In genomic region chr3:196274585-196274984, GRCh38 we compare ENCODE assay signal across 8 cellular contexts. TPM values are rescaled to one million over a fixed set of nuclear protein-coding genes. Genes with fewer than 3 reads are reported as not detected.
DNase-seq lines count a peak whose midpoint lies in the region; ATAC-seq and TF ChIP-seq lines count a peak whose summit lies in the region.

No MANE protein-coding gene starts in this region.

- H3K9me3 Mint-ChIP-seq in CD8-positive, alpha-beta memory T cell, result no peaks in the 10 kb centered on the region

- H3K4me1 ChIP-seq in CD8-positive, alpha-beta memory T cell (ENCODE audit: insufficient read depth, low read length), result peaks cover 30% of the 10 kb centered on the region
- peaks cover 26% of the 10 kb centered on the region for H3K4me1 ChIP-seq in MM.1S (ENCODE audit: low read length)
- H3K4me1 ChIP-seq in testis, result peaks cover 7% of the 10 kb centered on the region
- no peaks in the 10 kb centered on the region; the same call in 1 of the 2 replicates for H3K4me1 ChIP-seq in BE2C

- DNase-seq in CD8-positive, alpha-beta memory T cell, result peak; percentile 17 to 73 (median 45)
- DNase-seq in MM.1S, result peak; percentile 94
- DNase-seq in activated effector memory CD4-positive, alpha-beta T cell treated with Interleukin-2 at 50 U/mL for 16 hours, result peak; percentile 51
- DNase-seq in stimulated activated CD4-positive, alpha-beta T cell treated with anti-CD3 and anti-CD28 coated beads, Interleukin-1b, Interleukin-23, amount 100 ng/mL, for 24 hours (ENCODE audit: low read depth in 4 of 4, low spot score in 1 of 4), result peak in 3 of 4 experiments; percentile 26 to 55 (median 34)
- no peak for DNase-seq in Right ventricle myocardium superior
- no peak for DNase-seq in testis
- DNase-seq in BE2C, result no peak

- H3K27me3 ChIP-seq in CD8-positive, alpha-beta memory T cell (ENCODE audit: insufficient read depth, low read length, poor library complexity, severe bottlenecking), result no peaks in the 10 kb centered on the region
- H3K27me3 ChIP-seq in MM.1S (replicated peaks; ENCODE audit: insufficient read depth, low read length) (no peaks in the 10 kb centered on the region), testis (no peaks in the 10 kb centered on the region), BE2C (no peaks in the 10 kb centered on the region)

- H3K79me2 ChIP-seq in MM.1S (ENCODE audit: low read length), result peaks cover 79% of the 10 kb centered on the region

- H3K4me3 ChIP-seq in CD8-positive, alpha-beta memory T cell (ENCODE audit: low read length), result peak overlapping the region; percentile 36
- H3K4me3 ChIP-seq in MM.1S (ENCODE audit: low read length) (peak overlapping the region; percentile 51), testis (no peak overlapping the region), BE2C (ENCODE audit: low read depth, low read length) (no peak overlapping the region)

- H3F3A ChIP-seq in MM.1S (ENCODE audit: insufficient read depth, low read length), result peaks cover 16% of the 10 kb centered on the region

- peak overlapping the region; percentile 39 for H2AFZ ChIP-seq in MM.1S (ENCODE audit: low read length)

- peak overlapping the region; percentile 57 for H3K27ac ChIP-seq in CD8-positive, alpha-beta memory T cell (ENCODE audit: low read depth, low read length)
- peak overlapping the region; percentile 69 for H3K27ac ChIP-seq in MM.1S (ENCODE audit: low read length)
- H3K27ac ChIP-seq in testis, result no peak overlapping the region

- peaks cover 3 to 16% (median 7%) of the 10 kb centered on the region in 3 donors for H3K36me3 Mint-ChIP-seq in CD8-positive, alpha-beta memory T cell

- peak overlapping the region; percentile 28; the same call in 1 of the 2 replicates for H3K9ac ChIP-seq in MM.1S (ENCODE audit: low read length)

- H3K27ac Mint-ChIP-seq in CD8-positive, alpha-beta memory T cell, result peak overlapping the region; percentile 88 to 99 (median 94)

- peaks cover 4% of the 10 kb centered on the region for H3K36me3 ChIP-seq in CD8-positive, alpha-beta memory T cell (ENCODE audit: insufficient read depth, low read length)
- H3K36me3 ChIP-seq in MM.1S (replicated peaks; ENCODE audit: insufficient read depth, low read length) (0 out of 2 replicates have a peak, but pooled peaks cover 4% of the 10 kb centered on the region), testis (ENCODE audit: low read depth, missing control alignments) (no peaks in the 10 kb centered on the region), BE2C (peaks cover 20% of the 10 kb centered on the region)

- peak; percentile 87 for ATAC-seq in GM21529 (IDR thresholded peaks at IDR 0.05; ENCODE audit: unreplicated experiment)
- no peak for ATAC-seq in Right ventricle myocardium superior (ENCODE audit: poor library complexity)

- CTCF ChIA-PET in CD8-positive, alpha-beta memory T cell (lab: Charles Lee), result interaction anchor here (0.5 to 2.7 kb wide), 2 partner anchors 22 to 183 kb away, joined by 3 to 8 read pairs; no protein-coding TSS in a partner anchor

- H3K4me1 Mint-ChIP-seq in CD8-positive, alpha-beta memory T cell, result peaks cover 34 to 53% (median 47%) of the 10 kb centered on the region in 3 donors

- intact Hi-C loops in Right ventricle myocardium superior (cut with DNase I) (no loop called here), testis (cut with DNase I; ENCODE audit: low total_unique reads) (no loop called here)

- H4K20me1 ChIP-seq in MM.1S (ENCODE audit: insufficient read depth, low read length), result no peaks in the 10 kb centered on the region

- no peak for TF ChIP-seq CTCF in MM.1S (IDR thresholded peaks at IDR 0.05; ENCODE audit: low read length)
- TF ChIP-seq CTCF in testis (IDR thresholded peaks at IDR 0.05), result no peak
- no peak for TF ChIP-seq CTCF in BE2C (IDR thresholded peaks at IDR 0.05; ENCODE audit: low read depth, low read length)

- no peaks in the 10 kb centered on the region for H3K9me2 ChIP-seq in MM.1S (replicated peaks; ENCODE audit: insufficient read depth, low read length)

- 70 to 90% methylated on average over 5 of the region's 5 CpGs for WGBS in testis, 2 donors

- TF ChIP-seq POLR2A in testis (IDR thresholded peaks at IDR 0.05), result no peak

- no peaks in the 10 kb centered on the region for H3K27me3 Mint-ChIP-seq in CD8-positive, alpha-beta memory T cell

- H3K9me3 ChIP-seq in CD8-positive, alpha-beta memory T cell (ENCODE audit: low read length), result no peaks in the 10 kb centered on the region
- no peaks in the 10 kb centered on the region for H3K9me3 ChIP-seq in MM.1S (replicated peaks; ENCODE audit: insufficient read depth, low read length)
- H3K9me3 ChIP-seq in testis, result no peaks in the 10 kb centered on the region
- H3K9me3 ChIP-seq in BE2C, result no peaks in the 10 kb centered on the region

- H3K4me2 ChIP-seq in MM.1S (ENCODE audit: low read depth, low read length), result peak overlapping the region; percentile 69

- peak overlapping the region; percentile 52 to 93 (median 86) for H3K4me3 Mint-ChIP-seq in CD8-positive, alpha-beta memory T cell

- POLR2A ChIA-PET in CD8-positive, alpha-beta memory T cell (lab: Charles Lee), result interaction anchor here (0.7 to 1.0 kb wide), 2 partner anchors 13 to 228 kb away, joined by 3 read pairs; partner anchors contain the start of gene PCYT1A

RNA-seq across cellular contexts. Expression of gene PCYT1A, which starts 12.9 kb away (rescaled TPM):
- total RNA-seq in CD8-positive, alpha-beta memory T cell, result 10 to 100 TPM; 60.1 to 61.0 TPM
- 20.0 TPM for polyA plus RNA-seq in CD8-positive, alpha-beta memory T cell
- total RNA-seq in Right ventricle myocardium superior, result 89.6 TPM
- total RNA-seq in testis, result 10 to 100 TPM; 51.3 to 69.3 TPM
- polyA plus RNA-seq in testis (ENCODE audit: insufficient read depth, low read depth, low replicate concordance), result 66.0 TPM
- 63.7 TPM for polyA plus RNA-seq in BE2C (2012; ENCODE audit: insufficient read depth, insufficient read length, low read depth)

RNA-seq across cellular contexts. Expression of gene DYNLT2B, which starts 43.5 kb away (rescaled TPM):
- 10 to 100 TPM in 1 of 2 experiments, 1 to 10 TPM in 1; 8.6 to 10.7 TPM for total RNA-seq in CD8-positive, alpha-beta memory T cell
- 10.9 TPM for polyA plus RNA-seq in CD8-positive, alpha-beta memory T cell
- total RNA-seq in Right ventricle myocardium superior (3.2 TPM), testis (10 to 100 TPM; 19.4 to 29.1 TPM)
- 59.7 TPM for polyA plus RNA-seq in testis (ENCODE audit: insufficient read depth, low read depth, low replicate concordance)
- polyA plus RNA-seq in BE2C (2012; ENCODE audit: insufficient read depth, insufficient read length, low read depth), result 7.5 TPM

RNA-seq across cellular contexts. Expression of gene SLC51A, which starts 58.3 kb away (rescaled TPM):
- total RNA-seq in CD8-positive, alpha-beta memory T cell, result not detected
- polyA plus RNA-seq in CD8-positive, alpha-beta memory T cell, result 1.1 TPM
- total RNA-seq in Right ventricle myocardium superior, result not detected
- 10 to 100 TPM; 27.2 to 35.1 TPM for total RNA-seq in testis
- polyA plus RNA-seq in testis (ENCODE audit: insufficient read depth, low read depth, low replicate concordance), result 60.6 TPM
- 4.5 TPM for polyA plus RNA-seq in BE2C (2012; ENCODE audit: insufficient read depth, insufficient read length, low read depth)

Comparison
In these comparisons a context has a peak if more than half of its experiments do, and no peak if none do; other contexts are left out.
1. DNase-seq: peak in CD8-positive, alpha-beta memory T cell (5 of 5), MM.1S (single experiment), activated effector memory CD4-positive, alpha-beta T cell treated with Interleukin-2 at 50 U/mL for 16 hours (single experiment) and stimulated activated CD4-positive, alpha-beta T cell treated with anti-CD3 and anti-CD28 coated beads, Interleukin-1b, Interleukin-23, amount 100 ng/mL, for 24 hours (3 of 4); none in Right ventricle myocardium superior (single experiment), testis (single experiment) and BE2C (single experiment).
2. H3K27ac ChIP-seq: peak in CD8-positive, alpha-beta memory T cell (single experiment) and MM.1S (single experiment); none in testis (0 of 2).
3. H3K4me3 ChIP-seq: peak in CD8-positive, alpha-beta memory T cell (single experiment) and MM.1S (single experiment); none in testis (0 of 2) and BE2C (single experiment).
4. RNA of gene SLC51A, which starts 58.3 kb away (total RNA-seq): 27.2 to 35.1 TPM in testis; not detected in Right ventricle myocardium superior (single experiment) and not detected in CD8-positive, alpha-beta memory T cell; every median in the first group is over 10 times any median in the second.